13 cellular contexts compared by ENCODE assay signal in genomic region chr17:77326636-77327035, GRCh38.
A peak's percentile ranks its signal among the peaks of the same experiment; 100 is the strongest.
DNase-seq lines count a peak whose midpoint lies in the region; ATAC-seq and TF ChIP-seq lines count a peak whose summit lies in the region.
"Had no signal": no experiment of that assay in that cellular context is flagged by ENCODE, and none has a peak within 500 bp of the region (broad histone marks: within the 10 kb centered on the region; RNA-seq: fewer than 3 reads in every experiment).

No MANE protein-coding gene starts in this region.

- WGBS in lower leg skin, 2 donors = 92% methylated on average over 7 of the region's 7 CpGs
- 93% methylated on average over 7 of the region's 7 CpGs for WGBS in suprapubic skin

- TF ChIP-seq EP300 in suprapubic skin (IDR thresholded peaks at IDR 0.05) = no peak

- peaks cover 52% of the 10 kb centered on the region for H3K4me1 Mint-ChIP-seq in activated T-cell treated with anti-CD3 and anti-CD28 coated beads, Interleukin-2, amount 50 U/mL, for 4 hours (ENCODE audit: low read depth)
- peaks cover 46 to 72% (median 61%) of the 10 kb centered on the region in 3 donors for H3K4me1 Mint-ChIP-seq in T-cell

- H3K4me3 ChIP-seq in lower leg skin (ENCODE audit: low read depth, poor library complexity, severe bottlenecking) (no peak overlapping the region), suprapubic skin (no peak overlapping the region)
- H3K4me3 ChIP-seq: transverse colon had no signal

- intact Hi-C loops in lower leg skin (cut with DNase I; ENCODE audit: low total_unique reads) = no loop called here

- no peaks in the 10 kb centered on the region for H3K36me3 Mint-ChIP-seq in activated T-cell treated with anti-CD3 and anti-CD28 coated beads, Interleukin-2, amount 50 U/mL, for 4 hours (ENCODE audit: insufficient read depth)
- no peaks in the 10 kb centered on the region for H3K36me3 Mint-ChIP-seq in T-cell

- no peaks in the 10 kb centered on the region for H3K27me3 ChIP-seq in suprapubic skin
- H3K27me3 ChIP-seq: transverse colon had no signal

- no peak for TF ChIP-seq POLR2A in lower leg skin (IDR thresholded peaks at IDR 0.05)
- no peak for TF ChIP-seq POLR2A in suprapubic skin (IDR thresholded peaks at IDR 0.05)

- H3K4me3 Mint-ChIP-seq in activated T-cell treated with anti-CD3 and anti-CD28 coated beads, Interleukin-2, amount 50 U/mL, for 4 hours = peak overlapping the region; percentile 11
- peak overlapping the region in 2 of 3 donors; percentile 11 to 81 for H3K4me3 Mint-ChIP-seq in T-cell

- H3K27ac ChIP-seq in suprapubic skin (no peak overlapping the region), substantia nigra (ENCODE audit: low read depth, low read length, poor library complexity, severe bottlenecking) (no peak overlapping the region)

- TF ChIP-seq CTCF in lower leg skin (IDR thresholded peaks at IDR 0.05) (no peak), suprapubic skin (IDR thresholded peaks at IDR 0.05) (no peak)

- POLR2A ChIA-PET in T-cell (lab: Charles Lee) = interaction anchor here in 1 of 2 donors (0.5 kb wide), 1 partner anchor 381 kb away, joined by 7 read pairs; no protein-coding TSS in a partner anchor

- H3K36me3 ChIP-seq in suprapubic skin = no peaks in the 10 kb centered on the region
- H3K36me3 ChIP-seq: transverse colon had no signal

- H3K4me1 ChIP-seq in suprapubic skin = peaks cover 81% of the 10 kb centered on the region

- no peaks in the 10 kb centered on the region for H3K9me3 Mint-ChIP-seq in activated T-cell treated with anti-CD3 and anti-CD28 coated beads, Interleukin-2, amount 50 U/mL, for 4 hours
- no peaks in the 10 kb centered on the region for H3K9me3 Mint-ChIP-seq in T-cell

- H3K27ac Mint-ChIP-seq in T-cell = peak overlapping the region; percentile 75 to 80

- no peaks in the 10 kb centered on the region for H3K9me3 ChIP-seq in suprapubic skin
- H3K9me3 ChIP-seq: transverse colon had no signal

- ATAC-seq in activated T-cell treated with anti-CD3 and anti-CD28 coated beads, Interleukin-2, amount 50 U/mL, for 4 hours = no peak
- ATAC-seq in T-cell (replicated peaks in 1 of 4) (no peak), GM18873 (IDR thresholded peaks at IDR 0.05; ENCODE audit: low FRiP score, unreplicated experiment) (no peak), GM21717 (IDR thresholded peaks at IDR 0.05; ENCODE audit: unreplicated experiment) (no peak)
- ATAC-seq: HCT116 had no signal

- CTCF ChIA-PET in T-cell (lab: Charles Lee) = no interaction called here

- no peak for DNase-seq in activated T-cell treated with anti-CD3 and anti-CD28 coated beads, Interleukin-2, amount 50 U/mL, for 4 hours
- DNase-seq in activated T-cell treated with anti-CD3 and anti-CD28 coated beads, Interleukin-2, amount 50 U/mL, for 48 hours = no peak
- DNase-seq in T-cell = peak in 1 of 34 experiments; percentile 13
- DNase-seq in lower leg skin (ENCODE audit: low spot score in 2 of 2) = peak; percentile 12 to 56
- DNase-seq in suprapubic skin (ENCODE audit: low spot score in 2 of 2) = peak; percentile 50 to 52
- DNase-seq in substantia nigra (lab: John Stamatoyannopoulos, UW) = no peak
- DNase-seq: midbrain, NCI-H526 treated with DMSO at 0.1 percent for 48 hours, SHP77 treated with DMSO at 0.1 percent for 48 hours had no signal

- no peaks in the 10 kb centered on the region for H3K27me3 Mint-ChIP-seq in activated T-cell treated with anti-CD3 and anti-CD28 coated beads, Interleukin-2, amount 50 U/mL, for 4 hours (ENCODE audit: low read depth)
- no peaks in the 10 kb centered on the region for H3K27me3 Mint-ChIP-seq in T-cell

Comparison
In these comparisons a context has a peak if more than half of its experiments do, and no peak if none do; other contexts are left out.
1. DNase-seq: peak in lower leg skin (2 of 2) and suprapubic skin (2 of 2); none in activated T-cell treated with anti-CD3 and anti-CD28 coated beads, Interleukin-2, amount 50 U/mL, for 4 hours (single experiment), activated T-cell treated with anti-CD3 and anti-CD28 coated beads, Interleukin-2, amount 50 U/mL, for 48 hours (0 of 2) and substantia nigra (0 of 49).